Comparison of ENCODE assay signal across 8 cellular contexts in the genomic region with DNA sequence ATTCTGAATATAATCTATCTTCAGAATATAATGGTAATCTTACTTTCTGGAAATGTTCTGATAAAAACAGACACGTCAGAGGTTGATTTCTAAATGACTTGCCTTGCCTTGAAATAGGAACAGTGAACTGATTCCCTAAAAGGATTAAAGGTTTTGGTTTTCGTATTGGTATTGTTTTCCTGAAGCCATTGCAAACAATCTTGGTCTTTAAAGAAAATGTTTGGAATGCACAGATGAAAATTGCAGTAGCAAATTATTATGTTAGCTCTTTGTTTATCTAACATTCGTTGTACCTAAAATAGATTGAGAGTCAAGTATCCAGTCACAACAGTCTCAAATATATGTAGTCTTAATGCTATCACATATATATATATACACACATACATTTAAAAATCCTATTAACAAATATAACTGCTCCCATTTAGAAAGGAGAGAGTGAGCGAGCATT. TPM values are rescaled to one million over a fixed set of nuclear protein-coding genes. Genes with fewer than 3 reads are reported as not detected.
A peak's percentile ranks its signal among the peaks of the same experiment; 100 is the strongest.
DNase-seq lines count a peak whose midpoint lies in the region; ATAC-seq, FAIRE-seq and TF ChIP-seq lines count a peak whose summit lies in the region.

No MANE protein-coding gene starts in this region.

- peaks cover 38% of the 10 kb centered on the region for H3K4me1 Mint-ChIP-seq in Calu3 (ENCODE audit: low read depth, unreplicated experiment)

- peak overlapping the region; percentile 74 for H3K4me3 Mint-ChIP-seq in Calu3 (ENCODE audit: low read depth, unreplicated experiment)

- H3K36me3 Mint-ChIP-seq in Calu3 (ENCODE audit: insufficient read depth, unreplicated experiment), result peaks cover 33% of the 10 kb centered on the region

- WGBS in pancreas, 2 donors, result 0% methylated on average over 4 of the region's 4 CpGs

- peaks cover 2% of the 10 kb centered on the region; the same call in 1 of the 2 replicates for H3K36me3 ChIP-seq in Panc1 (ENCODE audit: control insufficient read depth, insufficient read depth, low read length)
- H3K36me3 ChIP-seq in pancreas, result no peaks in the 10 kb centered on the region

- CTCF ChIA-PET in Calu3 (lab: Charles Lee), result no interaction called here
- CTCF ChIA-PET in Panc1 (lab: Charles Lee), result no interaction called here

- H3K27me3 Mint-ChIP-seq in Calu3 (ENCODE audit: unreplicated experiment), result no peaks in the 10 kb centered on the region

- H3K9me3 ChIP-seq in Panc1 (ENCODE audit: control insufficient read depth, insufficient read depth, low read depth, low read length) (no peaks in the 10 kb centered on the region), pancreas (no peaks in the 10 kb centered on the region)

- H3K4me3 ChIP-seq in Panc1 (ENCODE audit: low read depth in 2 of 2, low read length in 2 of 2) (peak overlapping the region in 1 of 2 experiments; percentile 86; a peak in 2 of 4 replicates), pancreas (peak overlapping the region; percentile 98 to 99 (median 98))

- intact Hi-C loops in Calu3 (cut with micrococcal nuclease; ENCODE audit: unreplicated experiment), result loop anchor here (2.0 to 10.0 kb wide), 3 partner anchors 80 to 350 kb away; no protein-coding TSS in a partner anchor
- intact Hi-C loops in Panc1 (cut with micrococcal nuclease; ENCODE audit: unreplicated experiment), result loop anchor here (5.0 kb wide), 1 partner anchor 107 kb away; no protein-coding TSS in a partner anchor
- intact Hi-C loops in pancreas (cut with DNase I), result no loop called here

- H3K27ac ChIP-seq in Panc1 (ENCODE audit: low read length) (0 out of 2 replicates have a peak overlapping the region, but pooled peaks have one; percentile 21), epithelial cell of prostate (peak overlapping the region; percentile 81), pancreas (peak overlapping the region; percentile 28 to 100 (median 99))

- peak; percentile 63 for FAIRE-seq in pancreas (lab: Jason Lieb, UNC)

- DNase-seq in Calu3, result no peak
- no peak for DNase-seq in Panc1 (ENCODE audit: low read depth, low spot score)
- DNase-seq in epithelial cell of prostate (ENCODE audit: low read depth, low spot score), result no peak
- no peak for DNase-seq in pancreas
- no peak for DNase-seq in stimulated activated CD4-positive, alpha-beta T cell treated with anti-CD3 and anti-CD28 coated beads, Interleukin-12 subunit alpha, Interleukin-12 subunit beta, amount 100 ng/mL, for 4 hours
- no peak for DNase-seq in DMS79 treated with DMSO at 0.1 percent for 48 hours (lab: John Stamatoyannopoulos, UW)
- DNase-seq in RPMI8226, result no peak

- no TSS peak for BruUV-seq in Calu3 (replicated peaks; lab: Mats Ljungman, UMichigan)
- no TSS peak for BruUV-seq in Panc1 (replicated peaks; lab: Mats Ljungman, UMichigan)

- POLR2A ChIA-PET in Panc1 (lab: Charles Lee), result interaction anchor here (0.5 kb wide), 1 partner anchor 1013 kb away, joined by 6 read pairs; a partner anchor contains a TSS

- H3K9me3 Mint-ChIP-seq in Calu3 (ENCODE audit: low read depth, unreplicated experiment), result no peaks in the 10 kb centered on the region

- no peak for ATAC-seq in Panc1
- no peak for ATAC-seq in pancreas
- ATAC-seq in HG02870 (IDR thresholded peaks at IDR 0.05; ENCODE audit: unreplicated experiment), result no peak

- H3K27me3 ChIP-seq in Panc1 (ENCODE audit: control insufficient read depth, insufficient read depth, low read length) (no peaks in the 10 kb centered on the region), pancreas (no peaks in the 10 kb centered on the region)

- peak overlapping the region; percentile 83 for H3K27ac Mint-ChIP-seq in Calu3 (ENCODE audit: unreplicated experiment)

- no peak for TF ChIP-seq CTCF in Calu3 (IDR thresholded peaks at IDR 0.05; ENCODE audit: unreplicated experiment)
- TF ChIP-seq CTCF in Panc1 (IDR thresholded peaks at IDR 0.05), result no peak
- no peak for TF ChIP-seq CTCF in pancreas (IDR thresholded peaks at IDR 0.05)

- in situ Hi-C loops in Panc1 (cut with HindIII; ENCODE audit: low pct_unique_long_range_greater_than_20kb, low sequenced_read_pairs), result no loop called here

- H3K4me1 ChIP-seq in Panc1 (ENCODE audit: control insufficient read depth, insufficient read depth, low read length), result peaks cover 31% of the 10 kb centered on the region
- H3K4me1 ChIP-seq in pancreas, result peaks cover 0 to 32% (median 32%) of the 10 kb centered on the region in 3 donors

RNA-seq across cellular contexts. Expression of a gene that starts 1.7 kb away (rescaled TPM):
- 357 and 362 TPM in 2 replicates for total RNA-seq in Calu3 (2022)
- total RNA-seq in Panc1 (2021; ENCODE audit: unreplicated experiment), result 156 TPM
- polyA plus RNA-seq in Panc1 (2012; ENCODE audit: insufficient read length), result 124 TPM
- total RNA-seq in pancreas, result 100 to 1,000 TPM; 138 to 361 (median 186) TPM
- 100 to 1,000 TPM; 114 to 329 TPM for polyA plus RNA-seq in pancreas

Comparison
In these comparisons a context has a peak if more than half of its experiments do, and no peak if none do; other contexts are left out.
1. H3K27ac ChIP-seq: peak in every context shown above with its lines; median percentile 99 in pancreas; 81 in epithelial cell of prostate; 21 in Panc1.
2. intact Hi-C loops: an anchor here in Calu3 (2.0 to 10.0 kb wide) and Panc1 (5.0 kb wide); none called in pancreas.